1 cellular context compared by ENCODE assay signal in the genomic region with DNA sequence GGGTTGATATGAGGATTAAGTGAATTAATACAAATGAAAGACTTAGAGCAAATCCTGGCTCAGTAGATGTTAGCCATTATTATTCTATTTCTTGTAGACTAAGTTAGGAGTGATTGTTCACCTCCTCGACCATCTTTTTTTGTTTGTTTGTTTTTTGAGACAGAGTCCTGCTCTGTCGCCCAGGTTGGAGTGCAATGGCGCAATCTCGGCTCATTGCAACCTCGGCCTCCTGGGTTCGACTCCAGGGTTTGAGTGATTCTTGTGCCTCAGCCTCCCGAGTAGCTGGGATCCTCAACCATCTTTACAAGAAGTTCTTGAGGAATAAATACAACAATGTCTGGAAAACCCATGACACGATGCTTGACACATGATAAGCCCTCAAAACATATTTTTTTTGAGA.
TF ChIP-seq lines count a peak whose summit lies in the region.

No MANE protein-coding gene starts in this region.

TF ChIP-seq in HepG2, 621 proteins besides CTCF, POLR2A, EP300 and RAD21:
- no peak for TF ChIP-seq ZNF563 (CRISPR knock-in tag; IDR thresholded peaks at IDR 0.05)
- peak; percentile 60 for TF ChIP-seq CEBPG (CRISPR knock-in tag; IDR thresholded peaks at IDR 0.05)
- TF ChIP-seq ZNF441 (CRISPR knock-in tag; IDR thresholded peaks at IDR 0.05; ENCODE audit: borderline replicate concordance), result peak; percentile 45; the same call in 1 of the 2 replicates
- TF ChIP-seq CEBPB (IDR thresholded peaks at IDR 0.05; ENCODE audit: borderline replicate concordance, low read depth, low read length), result peak; percentile 51; the same call in 1 of the 2 replicates
